ENCODE assay signal across 28 cellular contexts in genomic region chr7:80432166-80432565, GRCh38.
"Had no signal": no experiment of that assay in that cellular context is flagged by ENCODE, and none has a peak within 500 bp of the region (broad histone marks: within the 10 kb centered on the region; RNA-seq: fewer than 3 reads in every experiment).

No MANE protein-coding gene starts in this region.

- H3K4me3 Mint-ChIP-seq: activated CD4-positive, alpha-beta T cell treated with anti-CD3 and anti-CD28 coated beads for 36 hours; activated CD8-positive, alpha-beta T cell treated with anti-CD3 and anti-CD28 coated beads for 36 hours; activated naive CD8-positive, alpha-beta T cell; activated T-cell treated with anti-CD3 and anti-CD28 coated beads, Interleukin-2, amount 50 U/mL, for 4 hours; activated T-helper 17 cell treated with anti-CD3 and anti-CD28 coated beads, Interleukin-2, amount 50 U/mL, for 72 hours; effector memory CD8-positive, alpha-beta T cell had no signal

- H3K27ac Mint-ChIP-seq: activated CD4-positive, alpha-beta T cell treated with anti-CD3 and anti-CD28 coated beads for 36 hours; activated CD8-positive, alpha-beta T cell treated with anti-CD3 and anti-CD28 coated beads for 36 hours; activated naive CD8-positive, alpha-beta T cell; activated T-helper 17 cell treated with anti-CD3 and anti-CD28 coated beads, Interleukin-2, amount 50 U/mL, for 72 hours; effector memory CD8-positive, alpha-beta T cell had no signal

- H3K4me1 ChIP-seq: gastroesophageal sphincter had no signal

- H3K27me3 Mint-ChIP-seq: activated CD4-positive, alpha-beta T cell treated with anti-CD3 and anti-CD28 coated beads for 36 hours; activated T-helper 17 cell treated with anti-CD3 and anti-CD28 coated beads, Interleukin-2, amount 50 U/mL, for 72 hours; effector memory CD8-positive, alpha-beta T cell had no signal

- H3K4me3 ChIP-seq: gastroesophageal sphincter, heart right ventricle had no signal

- H3K4me1 Mint-ChIP-seq: activated CD4-positive, alpha-beta T cell treated with anti-CD3 and anti-CD28 coated beads for 36 hours; activated T-helper 17 cell treated with anti-CD3 and anti-CD28 coated beads, Interleukin-2, amount 50 U/mL, for 72 hours had no signal

- DNase-seq: activated CD4-positive, alpha-beta T cell treated with anti-CD3 and anti-CD28 coated beads for 36 hours; activated CD4-positive, alpha-beta T cell treated with anti-CD3 and anti-CD28 coated beads, Interleukin-2, amount 50 U/mL, for 1 hour; activated CD4-positive, alpha-beta T cell treated with anti-CD3 and anti-CD28 coated beads, Interleukin-2, amount 50 U/mL, for 48 hours; activated CD4-positive, CD25-positive, alpha-beta regulatory T cell; activated CD4-positive, CD25-positive, alpha-beta regulatory T cell treated with anti-CD3 and anti-CD28 coated beads, Interleukin-2, amount 50 U/mL, for 72 hours; activated CD8-positive, alpha-beta memory T cell treated with anti-CD3 and anti-CD28 coated beads for 24 hours; activated CD8-positive, alpha-beta T cell treated with anti-CD3 and anti-CD28 coated beads for 36 hours; activated effector memory CD4-positive, alpha-beta T cell treated with Interleukin-2 at 50 U/mL for 16 hours; activated gamma-delta T cell treated with Interleukin-2 at 50 U/mL for 16 hours; activated naive CD4-positive, alpha-beta T cell treated with anti-CD3 and anti-CD28 coated beads, Interleukin-2, amount 50 U/mL, for 16 hours; activated naive CD4-positive, alpha-beta T cell treated with Interleukin-2 at 50 U/mL for 16 hours; activated T-cell treated with anti-CD3 and anti-CD28 coated beads, Interleukin-2, amount 50 U/mL, for 4 hours; amniotic stem cell; anterior cingulate cortex; brain microvascular endothelial cell; caudate nucleus; cortex of kidney; dermis blood vessel endothelial cell; effector CD4-positive, alpha-beta T cell; effector memory CD8-positive, alpha-beta T cell; foreskin melanocyte; heart right ventricle; T-helper 2 cell had no signal

- H3K36me3 Mint-ChIP-seq: activated naive CD8-positive, alpha-beta T cell had no signal

- H3K27me3 ChIP-seq: brain microvascular endothelial cell, gastroesophageal sphincter, heart right ventricle had no signal

- ATAC-seq: activated CD4-positive, alpha-beta T cell treated with anti-CD3 and anti-CD28 coated beads for 36 hours; activated CD8-positive, alpha-beta T cell treated with anti-CD3 and anti-CD28 coated beads for 36 hours; activated T-cell treated with anti-CD3 and anti-CD28 coated beads, Interleukin-2, amount 50 U/mL, for 4 hours; activated T-helper 17 cell treated with anti-CD3 and anti-CD28 coated beads, Interleukin-2, amount 50 U/mL, for 72 hours; effector memory CD8-positive, alpha-beta T cell; esophagus mucosa; gastroesophageal sphincter; heart right ventricle had no signal

- H3K9me3 Mint-ChIP-seq: activated CD8-positive, alpha-beta T cell treated with anti-CD3 and anti-CD28 coated beads for 36 hours; activated T-cell treated with anti-CD3 and anti-CD28 coated beads, Interleukin-2, amount 50 U/mL, for 4 hours had no signal

- H3K27ac ChIP-seq: brain microvascular endothelial cell, epithelial cell of prostate, gastroesophageal sphincter, heart right ventricle had no signal

- H3K36me3 ChIP-seq: brain microvascular endothelial cell, gastroesophageal sphincter, heart right ventricle had no signal
